25 cellular contexts compared by ENCODE assay signal in genomic region chr3:66200147-66200546, GRCh38. TPM values are rescaled to one million over a fixed set of nuclear protein-coding genes. Genes with fewer than 3 reads are reported as not detected.
DNase-seq lines count a peak whose midpoint lies in the region; ATAC-seq and TF ChIP-seq lines count a peak whose summit lies in the region.
"Had no signal": no experiment of that assay in that cellular context is flagged by ENCODE, and none has a peak within 500 bp of the region (broad histone marks: within the 10 kb centered on the region; RNA-seq: fewer than 3 reads in every experiment).

No MANE protein-coding gene starts in this region.

- H3K4me3 ChIP-seq in SJCRH30 (no peak overlapping the region), mucosa of descending colon (no peak overlapping the region), heart right ventricle (no peak overlapping the region)
- H3K4me3 ChIP-seq: skin epidermis, thyroid gland had no signal

- 35 to 40% methylated on average over 3 of the region's 3 CpGs for WGBS in heart right ventricle, 2 donors

- intact Hi-C loops in mucosa of descending colon (cut with DNase I, micrococcal nuclease) = no loop called here
- intact Hi-C loops in heart right ventricle (cut with DNase I) = no loop called here

- H3K27me3 ChIP-seq in SJCRH30 (no peaks in the 10 kb centered on the region), heart right ventricle (peaks cover 0 to 10% (median 0%) of the 10 kb centered on the region in 7 donors)
- H3K27me3 ChIP-seq: thyroid gland had no signal

- no peak for TF ChIP-seq CTCF in mucosa of descending colon (IDR thresholded peaks at IDR 0.05)
- TF ChIP-seq CTCF in heart right ventricle (IDR thresholded peaks at IDR 0.05) = no peak

- DNase-seq in COLO668 (lab: John Stamatoyannopoulos, UW; ENCODE audit: unreplicated experiment) (peak; percentile 3), HT1080 (ENCODE audit: low read depth) (peak; percentile 56), SJCRH30 (peak; percentile 38 to 46), mucosa of descending colon (peak in 1 of 3 donors; percentile 21), heart right ventricle (no peak), NCI-H2227 (lab: John Stamatoyannopoulos, UW; ENCODE audit: unreplicated experiment) (no peak)
- no peak for DNase-seq in stimulated activated CD4-positive, alpha-beta T cell treated with anti-CD3 and anti-CD28 coated beads, Interleukin-4, amount 100 ng/mL, for 1 hour
- DNase-seq: activated CD4-positive, alpha-beta T cell treated with anti-CD3 and anti-CD28 coated beads, Interleukin-2, amount 10 ng/mL, durations not matched to agents 7 days and 5 days; activated naive CD4-positive, alpha-beta T cell treated with Interleukin-2 at 50 U/mL for 16 hours; activated T-cell treated with anti-CD3 and anti-CD28 coated beads, Interleukin-2, amount 50 U/mL, for 72 hours; dermis blood vessel endothelial cell; GDM1; Karpas-422; midbrain; MV-4-11; natural killer cell; NCI-H1436 treated with DMSO at 0.1 percent for 48 hours; NCI-H2171 treated with DMSO at 0.1 percent for 48 hours; NCI-H524; stimulated activated CD8-positive, alpha-beta memory T cell treated with anti-CD3 and anti-CD28 coated beads, Interleukin-4, amount 100 ng/mL, for 48 hours; stimulated activated naive CD8-positive, alpha-beta T cell treated with anti-CD3 and anti-CD28 coated beads, Interleukin-15, amount 100 ng/mL, for 72 hours; T-helper 9 cell; thyroid gland had no signal

- H3K9me3 ChIP-seq in SJCRH30 (replicated peaks) (no peaks in the 10 kb centered on the region), mucosa of descending colon (no peaks in the 10 kb centered on the region), heart right ventricle (no peaks in the 10 kb centered on the region)
- H3K9me3 ChIP-seq: thyroid gland had no signal

- H3K36me3 ChIP-seq in SJCRH30 (no peaks in the 10 kb centered on the region), mucosa of descending colon (ENCODE audit: low read depth) (no peaks in the 10 kb centered on the region), heart right ventricle (no peaks in the 10 kb centered on the region)
- H3K36me3 ChIP-seq: thyroid gland had no signal

- peaks cover 8% of the 10 kb centered on the region; the same call in 1 of the 2 replicates for H3K4me1 ChIP-seq in SJCRH30
- no peaks in the 10 kb centered on the region for H3K4me1 ChIP-seq in mucosa of descending colon (ENCODE audit: low read depth)
- H3K4me1 ChIP-seq in heart right ventricle = peaks cover 0 to 12% (median 0%) of the 10 kb centered on the region in 9 donors
- H3K4me1 ChIP-seq: thyroid gland had no signal

- ATAC-seq in mucosa of descending colon = peak; percentile 63
- ATAC-seq in heart right ventricle = no peak
- ATAC-seq: activated T-cell treated with anti-CD3 and anti-CD28 coated beads, Interleukin-2, amount 50 U/mL, for 72 hours; natural killer cell had no signal

- H3K27ac ChIP-seq in SJCRH30 = no peak overlapping the region
- H3K27ac ChIP-seq in heart right ventricle = no peak overlapping the region
- H3K27ac ChIP-seq: RWPE1, skin epidermis, thyroid gland had no signal

RNA-seq across cellular contexts. Expression of gene SLC25A26, which starts 20.7 kb away (rescaled TPM):
- 26.2 and 29.3 TPM in 2 replicates for total RNA-seq in HT1080 (2014; rRNA removed; shearing (Covaris generic))
- polyA plus RNA-seq in HT1080 (2015; cell fraction: cytosol; rRNA removed) = 25.4 and 26.1 TPM in 2 replicates
- polyA plus RNA-seq in HT1080 (2015; cell fraction: nucleus; rRNA removed) = 13.3 and 13.5 TPM in 2 replicates
- total RNA-seq in SJCRH30 (2014; rRNA removed; shearing (Covaris generic)) = 16.7 and 18.4 TPM in 2 replicates
- total RNA-seq in mucosa of descending colon (10 to 100 TPM; 15.9 to 25.8 (median 20.2) TPM), heart right ventricle (10 to 100 TPM; 21.6 to 44.2 (median 31.9) TPM)
- polyA plus RNA-seq in heart right ventricle = 10 to 100 TPM; 12.1 to 19.8 TPM

Comparison
In these comparisons a context has a peak if more than half of its experiments do, and no peak if none do; other contexts are left out.
1. DNase-seq: peak in COLO668 (single experiment), HT1080 (single experiment) and SJCRH30 (2 of 2); none in heart right ventricle (0 of 2), stimulated activated CD4-positive, alpha-beta T cell treated with anti-CD3 and anti-CD28 coated beads, Interleukin-4, amount 100 ng/mL, for 1 hour (single experiment) and NCI-H2227 (single experiment).